In the genomic region with DNA sequence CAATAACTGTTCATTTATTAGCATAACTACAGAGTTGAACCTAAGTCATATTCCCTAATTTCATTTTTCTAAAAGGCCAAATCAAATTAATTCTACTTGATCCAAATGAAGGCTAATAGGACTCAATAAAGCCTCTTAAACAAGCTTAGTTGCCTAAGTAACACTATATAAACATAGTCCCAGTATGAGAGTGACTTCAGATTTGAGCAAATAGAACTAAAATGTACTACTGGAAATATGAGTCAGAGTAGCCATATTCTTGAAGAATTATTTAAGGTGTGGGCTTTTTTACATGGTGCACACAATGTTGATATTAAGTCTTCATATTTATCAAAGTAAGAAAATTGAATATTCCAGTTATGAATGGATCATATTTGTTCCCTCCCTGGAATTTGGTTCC, we compare ENCODE assay signal across 27 cellular contexts.
"Had no signal": no experiment of that assay in that cellular context is flagged by ENCODE, and none has a peak within 500 bp of the region (broad histone marks: within the 10 kb centered on the region; RNA-seq: fewer than 3 reads in every experiment).

No MANE protein-coding gene starts in this region.

- H3K36me3 Mint-ChIP-seq: activated naive CD4-positive, alpha-beta T cell treated with anti-CD3 and anti-CD28 coated beads, Interleukin-2, amount 50 U/mL, for 72 hours; immature natural killer cell had no signal

- H3K9me3 Mint-ChIP-seq: T-helper 1 cell treated with Interleukin-12 subunit alpha and Interleukin-12 subunit beta and Interleukin-4 antibody, amounts not matched to agents 30 μg/mL and 1 μg/mL, for 36 hours had no signal

- ATAC-seq: activated naive CD4-positive, alpha-beta T cell treated with anti-CD3 and anti-CD28 coated beads, Interleukin-2, amount 50 U/mL, for 72 hours; activated T-cell treated with anti-CD3 and anti-CD28 coated beads, Interleukin-2, amount 50 U/mL, for 72 hours; left lobe of liver; right lobe of liver; stimulated activated naive CD8-positive, alpha-beta T cell treated with anti-CD3 and anti-CD28 coated beads, Interleukin-15, Interleukin-2, amounts not matched to agents 100 U/mL and 50 U/mL, for 24 hours had no signal

- H3K4me1 ChIP-seq: right lobe of liver, uterus had no signal

- H3K27ac ChIP-seq: coronary artery, dorsolateral prefrontal cortex, right lobe of liver, thoracic aorta, uterus, VCaP had no signal

- H3K4me3 Mint-ChIP-seq: activated T-cell treated with anti-CD3 and anti-CD28 coated beads, Interleukin-2, amount 50 U/mL, for 72 hours; immature natural killer cell; nephron; T-helper 1 cell treated with Interleukin-12 subunit alpha and Interleukin-12 subunit beta and Interleukin-4 antibody, amounts not matched to agents 30 μg/mL and 1 μg/mL, for 36 hours had no signal

- H3K27me3 ChIP-seq: dorsolateral prefrontal cortex, right lobe of liver, uterus had no signal

- H3K36me3 ChIP-seq: right lobe of liver, thoracic aorta had no signal

- H3K4me1 Mint-ChIP-seq: immature natural killer cell, nephron had no signal

- H3K9me3 ChIP-seq: right lobe of liver, uterus had no signal

- H3K27ac Mint-ChIP-seq: activated naive CD4-positive, alpha-beta T cell treated with anti-CD3 and anti-CD28 coated beads, Interleukin-2, amount 50 U/mL, for 72 hours; activated T-cell treated with anti-CD3 and anti-CD28 coated beads, Interleukin-2, amount 50 U/mL, for 72 hours; immature natural killer cell; nephron; T-helper 1 cell treated with Interleukin-12 subunit alpha and Interleukin-12 subunit beta and Interleukin-4 antibody, amounts not matched to agents 30 μg/mL and 1 μg/mL, for 36 hours had no signal

- DNase-seq: activated CD4-positive, alpha-beta T cell treated with anti-CD3 and anti-CD28 coated beads for 4 hours; activated CD4-positive, alpha-beta T cell treated with anti-CD3 and anti-CD28 coated beads, Interleukin-2, amount 50 U/mL, for 4 hours; activated naive CD4-positive, alpha-beta T cell; activated T-cell treated with anti-CD3 and anti-CD28 coated beads for 4 hours; activated T-cell treated with anti-CD3 and anti-CD28 coated beads, Interleukin-2, amount 50 U/mL, for 72 hours; cerebellar nuclear complex; dorsolateral prefrontal cortex; effector memory CD4-positive, alpha-beta T cell; foreskin fibroblast; head of caudate nucleus; hippocampal formation; immature natural killer cell; kidney glomerular epithelial cell; posterior cingulate gyrus; right lobe of liver; stimulated activated CD4-positive, alpha-beta T cell treated with anti-CD3 and anti-CD28 coated beads, Interleukin-2, amount 100 ng/mL, for 48 hours; stimulated activated naive CD8-positive, alpha-beta T cell treated with anti-CD3 and anti-CD28 coated beads, Interleukin-15, Interleukin-2, amounts not matched to agents 100 U/mL and 50 U/mL, for 24 hours; T-helper 9 cell; trophoblast cell; uterus had no signal

- H3K4me3 ChIP-seq: coronary artery, dorsolateral prefrontal cortex, right lobe of liver, thoracic aorta, uterus had no signal
